12 cellular contexts compared by ENCODE assay signal in genomic region chr12:58765653-58766554, GRCh38.
DNase-seq lines count a peak whose midpoint lies in the region; ATAC-seq and TF ChIP-seq lines count a peak whose summit lies in the region.
"Had no signal": no experiment of that assay in that cellular context is flagged by ENCODE, and none has a peak within 500 bp of the region (broad histone marks: within the 10 kb centered on the region; RNA-seq: fewer than 3 reads in every experiment).

No MANE protein-coding gene starts in this region.

- H3K36me3 ChIP-seq in mucosa of descending colon (ENCODE audit: low read depth) (no peaks in the 10 kb centered on the region), adrenal gland (replicated peaks in 1 of 2) (no peaks in the 10 kb centered on the region)
- H3K36me3 ChIP-seq: BLaER1 had no signal

- H3K4me1 ChIP-seq in mucosa of descending colon (ENCODE audit: low read depth) (no peaks in the 10 kb centered on the region), adrenal gland (replicated peaks in 1 of 2) (no peaks in the 10 kb centered on the region)

- H3K36me3 Mint-ChIP-seq in Calu3 (ENCODE audit: insufficient read depth, unreplicated experiment) (no peaks in the 10 kb centered on the region), WTC11 (peaks cover 4% of the 10 kb centered on the region; the same call in 1 of the 2 replicates)

- H3K9me3 ChIP-seq in mucosa of descending colon = no peaks in the 10 kb centered on the region
- no peaks in the 10 kb centered on the region for H3K9me3 ChIP-seq in adrenal gland (replicated peaks in 1 of 3)
- H3K9me3 ChIP-seq: BLaER1 had no signal

- H3K27me3 Mint-ChIP-seq in Calu3 (ENCODE audit: unreplicated experiment) (no peaks in the 10 kb centered on the region), WTC11 (ENCODE audit: low read depth) (no peaks in the 10 kb centered on the region; the same call in 1 of the 2 replicates)

- H3K9me3 Mint-ChIP-seq in Calu3 (ENCODE audit: low read depth, unreplicated experiment) (peaks cover 3% of the 10 kb centered on the region), WTC11 (peaks cover 14% of the 10 kb centered on the region)

- DNase-seq in Calu3 (peak; percentile 4), NCI-H187 treated with DMSO at 0.1 percent for 48 hours (lab: John Stamatoyannopoulos, UW) (peak; percentile 83), WTC11 (ENCODE audit: low spot score) (no peak), mucosa of descending colon (peak in 1 of 3 donors; percentile 19), adrenal gland (no peak), NCI-H226 (no peak)
- DNase-seq: activated CD8-positive, alpha-beta memory T cell treated with anti-CD3 and anti-CD28 coated beads for 24 hours; activated naive CD4-positive, alpha-beta T cell treated with anti-CD3 and anti-CD28 coated beads, Interleukin-2, amount 50 U/mL, for 16 hours; cerebellar nuclear complex had no signal

- H3K4me3 ChIP-seq in mucosa of descending colon = no peak overlapping the region
- no peak overlapping the region for H3K4me3 ChIP-seq in adrenal gland
- H3K4me3 ChIP-seq: BLaER1 had no signal

- WGBS in adrenal gland, 4 donors = 59 to 68% (median 61%) methylated on average over 4 of the region's 4 CpGs

- intact Hi-C loops in Calu3 (cut with micrococcal nuclease; ENCODE audit: unreplicated experiment) (no loop called here), mucosa of descending colon (cut with DNase I, micrococcal nuclease) (no loop called here), adrenal gland (cut with DNase I) (no loop called here)

- H3K4me3 Mint-ChIP-seq in Calu3 (ENCODE audit: low read depth, unreplicated experiment) = no peak overlapping the region
- H3K4me3 Mint-ChIP-seq in WTC11 = no peak overlapping the region

- no peak overlapping the region for H3K27ac ChIP-seq in adrenal gland
- H3K27ac ChIP-seq: BLaER1 had no signal

- peak overlapping the region; percentile 7 for H3K27ac Mint-ChIP-seq in Calu3 (ENCODE audit: unreplicated experiment)
- H3K27ac Mint-ChIP-seq in WTC11 = no peak overlapping the region

- no peak for TF ChIP-seq CTCF in Calu3 (IDR thresholded peaks at IDR 0.05; ENCODE audit: unreplicated experiment)
- no peak for TF ChIP-seq CTCF in WTC11 (IDR thresholded peaks at IDR 0.05)
- no peak for TF ChIP-seq CTCF in mucosa of descending colon (IDR thresholded peaks at IDR 0.05)
- TF ChIP-seq CTCF in adrenal gland (IDR thresholded peaks at IDR 0.05) = no peak

- H3K4me1 Mint-ChIP-seq in Calu3 (ENCODE audit: low read depth, unreplicated experiment) (peaks cover 18% of the 10 kb centered on the region), WTC11 (no peaks in the 10 kb centered on the region)

- POLR2A ChIA-PET in WTC11 (lab: Charles Lee) = no interaction called here

- CTCF ChIA-PET in Calu3 (lab: Charles Lee) = interaction anchor here (0.9 kb wide), 1 partner anchor 49 kb away, joined by 3 read pairs; no protein-coding TSS in a partner anchor
- CTCF ChIA-PET in WTC11 (lab: Charles Lee) = no interaction called here

- H3K27me3 ChIP-seq in adrenal gland = no peaks in the 10 kb centered on the region
- H3K27me3 ChIP-seq: BLaER1 had no signal

- no peak for TF ChIP-seq POLR2A in adrenal gland (IDR thresholded peaks at IDR 0.05)

- ATAC-seq in WTC11 (no peak), mucosa of descending colon (peak; percentile 95), HG03354 (IDR thresholded peaks at IDR 0.05; ENCODE audit: poor library complexity, severe bottlenecking, unreplicated experiment) (no peak), GM21737 (IDR thresholded peaks at IDR 0.05; ENCODE audit: unreplicated experiment) (no peak)

- BruUV-seq in Calu3 (replicated peaks; lab: Mats Ljungman, UMichigan) = no TSS peak

TF ChIP-seq in WTC11, 78 proteins besides CTCF, POLR2A, EP300 and RAD21:
- TF ChIP-seq GABPB1 (CRISPR knock-in tag; IDR thresholded peaks at IDR 0.05) = peak; percentile 56; the same call in 1 of the 2 replicates
- no peak for TF ChIP-seq ZNF396 (CRISPR knock-in tag; IDR thresholded peaks at IDR 0.05; ENCODE audit: borderline replicate concordance)
- TF ChIP-seq AFF4 (CRISPR knock-in tag; IDR thresholded peaks at IDR 0.05; ENCODE audit: borderline replicate concordance) = no peak

Comparison
In these comparisons a context has a peak if more than half of its experiments do, and no peak if none do; other contexts are left out.
1. DNase-seq: peak in Calu3 (single experiment) and NCI-H187 treated with DMSO at 0.1 percent for 48 hours (single experiment); none in WTC11 (single experiment), adrenal gland (0 of 7) and NCI-H226 (single experiment).